ENCODE assay signal across 8 cellular contexts in the genomic region with DNA sequence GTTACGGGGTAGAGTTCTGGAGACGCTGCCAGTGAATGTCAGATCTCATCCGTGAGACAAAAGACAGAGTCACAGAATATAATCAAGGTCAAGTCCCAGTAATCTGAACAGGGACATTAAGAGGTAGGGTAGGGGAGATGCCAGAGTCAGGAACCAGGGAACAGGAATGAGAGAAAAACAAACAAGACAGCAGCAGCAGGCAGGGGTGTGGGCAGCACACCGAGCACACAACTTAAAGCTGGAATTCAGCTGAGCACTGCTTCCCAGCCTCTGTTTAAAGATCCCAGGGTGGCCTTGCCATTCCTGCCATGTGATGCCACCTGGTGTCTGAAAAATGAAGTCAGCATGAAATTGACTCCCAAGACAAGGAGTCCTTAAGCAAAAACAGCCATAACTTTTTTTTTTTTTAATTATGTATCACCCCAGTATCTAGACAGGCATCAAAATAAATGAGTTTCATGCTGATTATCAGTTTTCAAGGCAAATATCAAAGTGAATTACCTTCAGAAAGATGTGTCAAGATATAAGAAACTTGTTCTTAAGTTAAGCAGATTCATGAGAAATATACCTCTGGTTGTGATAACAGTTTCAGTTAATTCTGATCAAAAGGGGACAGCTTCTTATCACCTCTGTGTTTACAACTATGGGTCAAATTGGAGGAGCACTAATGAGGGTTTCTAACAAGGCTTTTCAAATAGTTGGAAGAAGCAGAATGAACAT.
DNase-seq lines count a peak whose midpoint lies in the region; ATAC-seq, FAIRE-seq and TF ChIP-seq lines count a peak whose summit lies in the region.

No MANE protein-coding gene starts in this region.

- H2AFZ ChIP-seq in keratinocyte (ENCODE audit: control insufficient read depth, low read length) = no peak overlapping the region

- peaks cover 3% of the 10 kb centered on the region for H3K9me3 Mint-ChIP-seq in activated CD4-positive, alpha-beta T cell treated with anti-CD3 and anti-CD28 coated beads, Interleukin-2, amount 10 ng/mL, durations not matched to agents 7 days and 5 days

- DNase-seq in activated CD4-positive, alpha-beta T cell treated with anti-CD3 and anti-CD28 coated beads, Interleukin-2, amount 10 ng/mL, durations not matched to agents 7 days and 5 days = peak; percentile 8
- DNase-seq in activated CD4-positive, alpha-beta T cell treated with anti-CD3 and anti-CD28 coated beads, Interleukin-2, amount 50 U/mL, for 1 hour = no peak
- DNase-seq in NCI-H748 (lab: John Stamatoyannopoulos, UW; ENCODE audit: unreplicated experiment) (peak; percentile 80), T47D (ENCODE audit: low read depth in 1 of 2, low spot score in 1 of 2) (peak; percentile 73 to 86), keratinocyte (ENCODE audit: low read depth, low spot score) (peak; percentile 11), stomach (peak; percentile 51)
- DNase-seq in activated CD8-positive, alpha-beta memory T cell treated with anti-CD3 and anti-CD28 coated beads, Interleukin-2, amount 50 U/mL, for 4 hours = no peak

- no peak overlapping the region for H3K27ac Mint-ChIP-seq in activated CD4-positive, alpha-beta T cell treated with anti-CD3 and anti-CD28 coated beads, Interleukin-2, amount 10 ng/mL, durations not matched to agents 7 days and 5 days

- H3K9me1 ChIP-seq in keratinocyte (ENCODE audit: control insufficient read depth, extremely low read depth, insufficient read depth, low read length) = no peaks in the 10 kb centered on the region

- H3K27me3 ChIP-seq in keratinocyte (ENCODE audit: control insufficient read depth, extremely low read depth, insufficient read depth, low read length) (no peaks in the 10 kb centered on the region), stomach (no peaks in the 10 kb centered on the region)

- no peak overlapping the region for H3K27ac ChIP-seq in keratinocyte (ENCODE audit: control insufficient read depth, insufficient read depth, low read length)
- no peak overlapping the region for H3K27ac ChIP-seq in stomach

- dilution Hi-C loops in keratinocyte (cut with MboI; ENCODE audit: extremely low pct_ligation_motif_present, low sequenced_read_pairs) = no loop called here

- TF ChIP-seq POLR2A in stomach (IDR thresholded peaks at IDR 0.05) = no peak

- H3K36me3 ChIP-seq in keratinocyte (ENCODE audit: control insufficient read depth in 2 of 2, extremely low read depth in 1 of 2, insufficient read depth in 2 of 2, low read length in 2 of 2) (no peaks in the 10 kb centered on the region), stomach (no peaks in the 10 kb centered on the region)

- ATAC-seq in HG03432 (IDR thresholded peaks at IDR 0.05; ENCODE audit: unreplicated experiment) = peak; percentile 59

- H3K4me3 Mint-ChIP-seq in activated CD4-positive, alpha-beta T cell treated with anti-CD3 and anti-CD28 coated beads, Interleukin-2, amount 10 ng/mL, durations not matched to agents 7 days and 5 days = no peak overlapping the region

- no peaks in the 10 kb centered on the region for H4K20me1 ChIP-seq in keratinocyte (ENCODE audit: control insufficient read depth, extremely low read depth, insufficient read depth, low read length)

- peaks cover 3% of the 10 kb centered on the region for H3K36me3 Mint-ChIP-seq in activated CD4-positive, alpha-beta T cell treated with anti-CD3 and anti-CD28 coated beads, Interleukin-2, amount 10 ng/mL, durations not matched to agents 7 days and 5 days (ENCODE audit: low read depth)

- CTCF ChIA-PET in activated CD4-positive, alpha-beta T cell treated with anti-CD3 and anti-CD28 coated beads, Interleukin-2, amount 10 ng/mL, durations not matched to agents 7 days and 5 days (lab: Charles Lee) = interaction anchor here (0.6 kb wide), 1 partner anchor 13 kb away, joined by 3 read pairs; no protein-coding TSS in a partner anchor

- in situ Hi-C loops in T47D (cut with HindIII; ENCODE audit: low pct_unique_long_range_greater_than_20kb, low sequenced_read_pairs) = no loop called here

- H3K4me1 Mint-ChIP-seq in activated CD4-positive, alpha-beta T cell treated with anti-CD3 and anti-CD28 coated beads, Interleukin-2, amount 10 ng/mL, durations not matched to agents 7 days and 5 days = no peaks in the 10 kb centered on the region

- POLR2A ChIA-PET in activated CD4-positive, alpha-beta T cell treated with anti-CD3 and anti-CD28 coated beads, Interleukin-2, amount 10 ng/mL, durations not matched to agents 7 days and 5 days (lab: Charles Lee) = no interaction called here

- H3K9me3 ChIP-seq in keratinocyte (ENCODE audit: control insufficient read depth, low read depth, low read length) = no peaks in the 10 kb centered on the region
- H3K9me3 ChIP-seq in stomach = no peaks in the 10 kb centered on the region

- WGBS in stomach, 5 donors = 21 to 35% (median 31%) methylated on average over 4 of the region's 4 CpGs

- no peak overlapping the region for H3K9ac ChIP-seq in keratinocyte (ENCODE audit: control insufficient read depth, extremely low read depth, insufficient read depth, low read length)

- no peak overlapping the region for H3K4me2 ChIP-seq in keratinocyte (ENCODE audit: control insufficient read depth, extremely low read depth, insufficient read depth, low read depth, low read length)

- no peaks in the 10 kb centered on the region for H3K79me2 ChIP-seq in keratinocyte (ENCODE audit: control insufficient read depth, insufficient read depth, low read length)

- TF ChIP-seq CTCF in keratinocyte (optimal IDR thresholded peaks at IDR 0.05 in 1 of 3, IDR thresholded peaks at IDR 0.05 in 1 of 3, conservative IDR thresholded peaks at IDR 0.05 in 1 of 3; ENCODE audit: extremely low read depth in 1 of 3, insufficient read depth in 2 of 3, low read length in 3 of 3) (peak; percentile 45 to 71 (median 66)), stomach (IDR thresholded peaks at IDR 0.05) (peak in 5 of 7 experiments; percentile 25 to 65 (median 61))

- intact Hi-C loops in stomach (cut with DNase I; ENCODE audit: low total_unique reads) = no loop called here

- H3K27me3 Mint-ChIP-seq in activated CD4-positive, alpha-beta T cell treated with anti-CD3 and anti-CD28 coated beads, Interleukin-2, amount 10 ng/mL, durations not matched to agents 7 days and 5 days = no peaks in the 10 kb centered on the region

- no peaks in the 10 kb centered on the region for H3K4me1 ChIP-seq in keratinocyte (ENCODE audit: control insufficient read depth, extremely low read depth, insufficient read depth, low read length)
- H3K4me1 ChIP-seq in stomach = peaks cover 6 to 11% (median 8%) of the 10 kb centered on the region in 4 donors

- no peak overlapping the region for H3K4me3 ChIP-seq in keratinocyte (ENCODE audit: control insufficient read depth in 2 of 3, extremely low read depth in 1 of 3, insufficient read depth in 2 of 3, low read depth in 1 of 3, low read length in 3 of 3)
- H3K4me3 ChIP-seq in stomach = no peak overlapping the region

- TF ChIP-seq EP300 in stomach (IDR thresholded peaks at IDR 0.05) = no peak

- FAIRE-seq in keratinocyte (lab: Jason Lieb, UNC) = peak; percentile 29

Comparison
In these comparisons a context has a peak if more than half of its experiments do, and no peak if none do; other contexts are left out.
1. DNase-seq: peak in activated CD4-positive, alpha-beta T cell treated with anti-CD3 and anti-CD28 coated beads, Interleukin-2, amount 10 ng/mL, durations not matched to agents 7 days and 5 days (single experiment), NCI-H748 (single experiment), T47D (2 of 2), keratinocyte (single experiment) and stomach (single experiment); none in activated CD4-positive, alpha-beta T cell treated with anti-CD3 and anti-CD28 coated beads, Interleukin-2, amount 50 U/mL, for 1 hour (single experiment) and activated CD8-positive, alpha-beta memory T cell treated with anti-CD3 and anti-CD28 coated beads, Interleukin-2, amount 50 U/mL, for 4 hours (single experiment).